In genomic region chr9:38026021-38026809, GRCh38 we compare ENCODE assay signal across 1 cellular context.
TF ChIP-seq lines count a peak whose summit lies in the region.

No MANE protein-coding gene starts in this region.

TF ChIP-seq in WTC11, 78 proteins besides CTCF, POLR2A, EP300 and RAD21 (continued from another document):
- TF ChIP-seq ZNF512 (CRISPR knock-in tag; IDR thresholded peaks at IDR 0.05; ENCODE audit: borderline replicate concordance) = no peak
TF ChIP-seq in WTC11: peak in this region for 0.
